In the genomic region with DNA sequence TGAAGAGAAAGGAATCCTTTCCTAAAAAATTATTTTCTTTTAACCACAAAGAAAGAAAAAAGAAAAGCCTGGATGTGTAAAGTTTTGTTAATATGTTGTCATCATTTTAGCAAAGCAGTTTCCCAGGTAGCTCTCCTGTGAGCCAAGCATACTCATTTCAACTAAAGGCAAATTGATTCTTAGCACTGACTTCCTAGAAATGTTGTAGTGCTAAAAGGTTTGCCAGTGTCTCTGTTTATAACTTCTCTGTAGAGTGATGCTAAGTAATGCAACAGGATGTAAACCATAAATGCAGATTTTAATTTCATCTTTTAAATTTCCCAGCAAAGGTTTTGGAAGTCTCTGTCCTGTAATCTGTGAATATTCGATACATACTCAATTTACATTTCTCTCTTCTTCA, we compare ENCODE assay signal across 18 cellular contexts. TPM values are rescaled to one million over a fixed set of nuclear protein-coding genes. Genes with fewer than 3 reads are reported as not detected.
DNase-seq lines count a peak whose midpoint lies in the region; ATAC-seq and TF ChIP-seq lines count a peak whose summit lies in the region.
"Had no signal": no experiment of that assay in that cellular context is flagged by ENCODE, and none has a peak within 500 bp of the region (broad histone marks: within the 10 kb centered on the region; RNA-seq: fewer than 3 reads in every experiment).

No MANE protein-coding gene starts in this region.

- H3K4me3 Mint-ChIP-seq in osteocyte (ENCODE audit: unreplicated experiment): no peak overlapping the region
- H3K4me3 Mint-ChIP-seq: CD4-positive, alpha-beta memory T cell had no signal

- intact Hi-C loops in heart right ventricle (cut with DNase I) (loop anchor here in 5 of 10 donors (5.0 to 10.0 kb wide), 5 partner anchors 88 to 525 kb away; no protein-coding TSS in a partner anchor), Right ventricle myocardium superior (cut with DNase I) (no loop called here), uterus (cut with DNase I; ENCODE audit: low total_unique reads) (no loop called here)

- no peak for ATAC-seq in heart right ventricle
- no peak for ATAC-seq in Right ventricle myocardium superior (ENCODE audit: poor library complexity)

- no peaks in the 10 kb centered on the region for H3K9me3 ChIP-seq in heart right ventricle
- H3K9me3 ChIP-seq in mucosa of stomach (ENCODE audit: control insufficient read depth, low read length): no peaks in the 10 kb centered on the region
- no peaks in the 10 kb centered on the region for H3K9me3 ChIP-seq in uterus
- H3K9me3 ChIP-seq: MG63 had no signal

- H3K36me3 ChIP-seq in heart right ventricle (peaks cover 0 to 74% (median 35%) of the 10 kb centered on the region in 9 donors), mucosa of stomach (ENCODE audit: control insufficient read depth, insufficient read depth, low read length) (peaks cover 21% of the 10 kb centered on the region), uterus (no peaks in the 10 kb centered on the region)

- TF ChIP-seq CTCF in heart right ventricle (IDR thresholded peaks at IDR 0.05) (no peak), coronary artery (IDR thresholded peaks at IDR 0.05) (no peak), uterus (IDR thresholded peaks at IDR 0.05) (no peak), osteocyte (IDR thresholded peaks at IDR 0.05) (no peak)

- H3K9me3 Mint-ChIP-seq in osteocyte (ENCODE audit: unreplicated experiment): no peaks in the 10 kb centered on the region

- peak overlapping the region; percentile 80 to 100 (median 97) for H3K27ac ChIP-seq in heart right ventricle
- H3K27ac ChIP-seq in coronary artery: peak overlapping the region; percentile 76 to 99
- peak overlapping the region; percentile 99 to 100 for H3K27ac ChIP-seq in uterus

- H3K4me1 Mint-ChIP-seq in osteocyte (ENCODE audit: unreplicated experiment): peaks cover 8% of the 10 kb centered on the region
- H3K4me1 Mint-ChIP-seq: CD4-positive, alpha-beta memory T cell had no signal

- peaks cover 34% of the 10 kb centered on the region for H3K27me3 Mint-ChIP-seq in osteocyte (ENCODE audit: unreplicated experiment)

- H3K27me3 ChIP-seq in heart right ventricle: peaks cover 0 to 58% (median 0%) of the 10 kb centered on the region in 7 donors
- no peaks in the 10 kb centered on the region for H3K27me3 ChIP-seq in mucosa of stomach (ENCODE audit: control insufficient read depth, insufficient read depth, low read length)
- no peaks in the 10 kb centered on the region for H3K27me3 ChIP-seq in uterus
- H3K27me3 ChIP-seq: MG63 had no signal

- peak overlapping the region in 5 of 10 donors; percentile 75 to 97 (median 94) for H3K4me3 ChIP-seq in heart right ventricle
- peak overlapping the region; percentile 90 for H3K4me3 ChIP-seq in coronary artery
- no peak overlapping the region for H3K4me3 ChIP-seq in mucosa of stomach (ENCODE audit: low read length)
- H3K4me3 ChIP-seq in uterus: no peak overlapping the region
- H3K4me3 ChIP-seq: MG63 had no signal

- DNase-seq in heart right ventricle: no peak
- no peak for DNase-seq in Right ventricle myocardium superior
- no peak for DNase-seq in coronary artery (ENCODE audit: low spot score)
- no peak for DNase-seq in uterus
- no peak for DNase-seq in NCI-H2081 (lab: John Stamatoyannopoulos, UW)
- no peak for DNase-seq in HK-2 (ENCODE audit: unreplicated experiment)
- no peak for DNase-seq in osteocyte (ENCODE audit: extremely low spot score, unreplicated experiment)
- DNase-seq: CD4-positive, alpha-beta memory T cell; DMS79 treated with DMSO at 0.1 percent for 48 hours; H7; IMR-90; Karpas-422; MG63; NCI-H1092; NCI-H2081 treated with DMSO at 0.1 percent for 48 hours; NCI-H510A treated with DMSO at 0.1 percent for 48 hours; NCI-H82 had no signal

- peaks cover 5 to 68% (median 46%) of the 10 kb centered on the region in 9 donors for H3K4me1 ChIP-seq in heart right ventricle
- H3K4me1 ChIP-seq in mucosa of stomach (ENCODE audit: control insufficient read depth, insufficient read depth, low read length): peaks cover 31% of the 10 kb centered on the region
- H3K4me1 ChIP-seq in uterus: peaks cover 0 to 5% of the 10 kb centered on the region in 2 donors

- H3K9ac ChIP-seq in mucosa of stomach (ENCODE audit: low read length): peak overlapping the region; percentile 87

- no peak for TF ChIP-seq POLR2A in uterus (IDR thresholded peaks at IDR 0.05)

- H3K36me3 Mint-ChIP-seq in osteocyte (ENCODE audit: unreplicated experiment): peaks cover 11% of the 10 kb centered on the region
- H3K36me3 Mint-ChIP-seq: CD4-positive, alpha-beta memory T cell had no signal

- no peak overlapping the region for H3K27ac Mint-ChIP-seq in osteocyte (ENCODE audit: unreplicated experiment)
- H3K27ac Mint-ChIP-seq: CD4-positive, alpha-beta memory T cell had no signal

- 32 to 49% methylated on average over 1 of the region's 1 CpG for WGBS in heart right ventricle, 2 donors

RNA-seq across cellular contexts. Expression of a gene that starts 10.2 kb away (rescaled TPM):
- total RNA-seq in heart right ventricle: 10 to 100 TPM; 54.6 to 99.5 (median 73.4) TPM
- 10 to 100 TPM; 36.7 to 46.5 TPM for polyA plus RNA-seq in heart right ventricle
- 56.0 TPM for total RNA-seq in Right ventricle myocardium superior
- 10 to 100 TPM; 28.2 to 59.6 (median 39.5) TPM for total RNA-seq in uterus
- total RNA-seq in osteocyte: 1.9 and 2.4 TPM in 2 replicates
- total RNA-seq: CD4-positive, alpha-beta memory T cell had no signal
- polyA plus RNA-seq: CD4-positive, alpha-beta memory T cell had no signal
